In genomic region chr3:124381565-124382333, GRCh38 we compare ENCODE assay signal across 16 cellular contexts.
A peak's percentile ranks its signal among the peaks of the same experiment; 100 is the strongest.
DNase-seq lines count a peak whose midpoint lies in the region; ATAC-seq and TF ChIP-seq lines count a peak whose summit lies in the region.
"Had no signal": no experiment of that assay in that cellular context is flagged by ENCODE, and none has a peak within 500 bp of the region (broad histone marks: within the 10 kb centered on the region; RNA-seq: fewer than 3 reads in every experiment).

No MANE protein-coding gene starts in this region.

- DNase-seq in DMS53 (lab: John Stamatoyannopoulos, UW) (peak; percentile 31), IMR-90 (peak; percentile 11), astrocyte of the hippocampus (ENCODE audit: low read depth, low spot score) (peak; percentile 28), kidney tubule cell (ENCODE audit: low spot score) (peak; percentile 56), activated gamma-delta T cell treated with Interleukin-2 at 50 U/mL for 16 hours (no peak), coronary artery (ENCODE audit: low spot score) (no peak), cortex of kidney (lab: John Stamatoyannopoulos, UW) (no peak)
- DNase-seq: BE2C; CD4-positive, alpha-beta memory T cell; H7; NCI-H1417 treated with DMSO at 0.1 percent for 48 hours; NCI-H2029; NCI-H2171; NCI-H774; SW 1271 had no signal

- CTCF ChIA-PET in IMR-90 (lab: Yijun Ruan, JAX) = no interaction called here

- H2BK5ac ChIP-seq in IMR-90 (ENCODE audit: low read depth, low read length, poor library complexity, severe bottlenecking) = no peak overlapping the region

- H3K18ac ChIP-seq in IMR-90 (ENCODE audit: low read depth, low read length) = no peak overlapping the region

- no peaks in the 10 kb centered on the region for H3K79me1 ChIP-seq in IMR-90 (ENCODE audit: low read depth in 1 of 2, low read length in 2 of 2)

- no peak overlapping the region for H4K8ac ChIP-seq in IMR-90 (ENCODE audit: low read depth in 2 of 2, low read length in 2 of 2)

- no peak overlapping the region for H3K4me2 ChIP-seq in IMR-90 (ENCODE audit: low read depth, low read length)

- no peak overlapping the region for H2AK9ac ChIP-seq in IMR-90 (replicated peaks; ENCODE audit: low read depth, low read length, poor library complexity)

- H4K20me1 ChIP-seq in IMR-90 (ENCODE audit: insufficient read depth, low read length) = no peaks in the 10 kb centered on the region

- BruUV-seq in IMR-90 (replicated peaks; lab: Mats Ljungman, UMichigan) = no TSS peak

- no peak overlapping the region for H2AK5ac ChIP-seq in IMR-90 (ENCODE audit: low read depth, low read length)

- no peak for ATAC-seq in IMR-90 (ENCODE audit: low read depth)
- ATAC-seq in HG03521 (IDR thresholded peaks at IDR 0.05; ENCODE audit: unreplicated experiment) = no peak

- no peak overlapping the region for H3K4ac ChIP-seq in IMR-90 (ENCODE audit: low read depth, low read length)

- intact Hi-C loops in IMR-90 (cut with micrococcal nuclease) = no loop called here

- no peak overlapping the region for H4K91ac ChIP-seq in IMR-90 (ENCODE audit: insufficient read depth, low read depth, low read length)

- no peak overlapping the region for H3K9ac ChIP-seq in IMR-90 (ENCODE audit: low read depth, low read length)

- no peaks in the 10 kb centered on the region for H3K9me3 ChIP-seq in IMR-90 (ENCODE audit: control insufficient read depth, insufficient read depth, low read length)
- H3K9me3 ChIP-seq: BE2C had no signal

- no peaks in the 10 kb centered on the region for H3K36me3 ChIP-seq in IMR-90 (ENCODE audit: control insufficient read depth, insufficient read depth, low read length)
- H3K36me3 ChIP-seq: BE2C had no signal

- POLR2A ChIA-PET in IMR-90 (lab: Charles Lee; ENCODE audit: unreplicated experiment) = no interaction called here

- dilution Hi-C loops in IMR-90 (cut with HindIII; ENCODE audit: low sequenced_read_pairs, unreplicated experiment) = no loop called here

- 100% methylated on average over 1 of the region's 4 CpGs; no CpG with 5 or more reads in 1 of the 2 experiments for whole genome bisulfite sequencing in IMR-90 (ENCODE audit: extremely low coverage in 2 of 2, insufficient read length in 1 of 2), 2 experiments

- no peak for TF ChIP-seq RAD21 in IMR-90 (IDR thresholded peaks at IDR 0.05; ENCODE audit: low read length)

- H3K23ac ChIP-seq in IMR-90 (ENCODE audit: low read depth, low read length) = no peak overlapping the region

- no peak for TF ChIP-seq CTCF in IMR-90 (conservative IDR thresholded peaks at IDR 0.05; ENCODE audit: low read depth, low read length)
- no peak for TF ChIP-seq CTCF in coronary artery (IDR thresholded peaks at IDR 0.05)

- no peak overlapping the region for H2BK120ac ChIP-seq in IMR-90 (ENCODE audit: low read depth, low read length)

- no peak overlapping the region for H2AFZ ChIP-seq in IMR-90 (replicated peaks; ENCODE audit: low read length, poor library complexity)

- H3K9me1 ChIP-seq in IMR-90 (ENCODE audit: insufficient read depth, low read length) = no peaks in the 10 kb centered on the region

- no peak overlapping the region for H4K5ac ChIP-seq in IMR-90 (ENCODE audit: low read depth, low read length)

- no peak overlapping the region for H3K14ac ChIP-seq in IMR-90 (replicated peaks; ENCODE audit: low read depth, low read length)

- in situ Hi-C loops in IMR-90 (cut with MboI; ENCODE audit: low sequenced_read_pairs) = no loop called here

- H3K27me3 ChIP-seq in IMR-90 (ENCODE audit: control insufficient read depth, insufficient read depth, low read length) = peaks cover 6% of the 10 kb centered on the region
- H3K27me3 ChIP-seq: BE2C had no signal

- no peak overlapping the region for H2BK15ac ChIP-seq in IMR-90 (ENCODE audit: low read depth, low read length)

- no peaks in the 10 kb centered on the region for H3K4me1 ChIP-seq in IMR-90 (ENCODE audit: control insufficient read depth, insufficient read depth, low read length)

- no peak for TF ChIP-seq POLR2A in IMR-90 (IDR thresholded peaks at IDR 0.05; ENCODE audit: low read depth, low read length)

- H3K27ac ChIP-seq in IMR-90 (ENCODE audit: insufficient read depth, low read length) = no peak overlapping the region
- H3K27ac ChIP-seq in coronary artery = no peak overlapping the region

- H2BK20ac ChIP-seq in IMR-90 (ENCODE audit: low read depth, low read length) = no peak overlapping the region

- H3K4me3 ChIP-seq in IMR-90 (ENCODE audit: insufficient read depth, low read depth, low read length) = no peak overlapping the region
- no peak overlapping the region for H3K4me3 ChIP-seq in coronary artery

- H3K56ac ChIP-seq in IMR-90 (ENCODE audit: extremely low read depth, insufficient read depth, low read length) = no peak overlapping the region

TF ChIP-seq in IMR-90, 13 proteins besides CTCF, POLR2A, EP300 and RAD21:
- TF ChIP-seq MXI1 (IDR thresholded peaks at IDR 0.05; ENCODE audit: borderline replicate concordance, low read depth, low read length) = no peak
- TF ChIP-seq MAFK (IDR thresholded peaks at IDR 0.05; ENCODE audit: low read depth, low read length) = no peak
- TF ChIP-seq MAZ (IDR thresholded peaks at IDR 0.05; ENCODE audit: borderline replicate concordance, low read depth, low read length) = no peak
TF ChIP-seq in IMR-90: peak in this region for 0.

Comparison
In these comparisons a context has a peak if more than half of its experiments do, and no peak if none do; other contexts are left out.
1. DNase-seq: peak in DMS53 (single experiment), IMR-90 (single experiment), astrocyte of the hippocampus (single experiment) and kidney tubule cell (single experiment); none in activated gamma-delta T cell treated with Interleukin-2 at 50 U/mL for 16 hours (single experiment), coronary artery (single experiment) and cortex of kidney (single experiment).